9 cellular contexts compared by ENCODE assay signal in the genomic region with DNA sequence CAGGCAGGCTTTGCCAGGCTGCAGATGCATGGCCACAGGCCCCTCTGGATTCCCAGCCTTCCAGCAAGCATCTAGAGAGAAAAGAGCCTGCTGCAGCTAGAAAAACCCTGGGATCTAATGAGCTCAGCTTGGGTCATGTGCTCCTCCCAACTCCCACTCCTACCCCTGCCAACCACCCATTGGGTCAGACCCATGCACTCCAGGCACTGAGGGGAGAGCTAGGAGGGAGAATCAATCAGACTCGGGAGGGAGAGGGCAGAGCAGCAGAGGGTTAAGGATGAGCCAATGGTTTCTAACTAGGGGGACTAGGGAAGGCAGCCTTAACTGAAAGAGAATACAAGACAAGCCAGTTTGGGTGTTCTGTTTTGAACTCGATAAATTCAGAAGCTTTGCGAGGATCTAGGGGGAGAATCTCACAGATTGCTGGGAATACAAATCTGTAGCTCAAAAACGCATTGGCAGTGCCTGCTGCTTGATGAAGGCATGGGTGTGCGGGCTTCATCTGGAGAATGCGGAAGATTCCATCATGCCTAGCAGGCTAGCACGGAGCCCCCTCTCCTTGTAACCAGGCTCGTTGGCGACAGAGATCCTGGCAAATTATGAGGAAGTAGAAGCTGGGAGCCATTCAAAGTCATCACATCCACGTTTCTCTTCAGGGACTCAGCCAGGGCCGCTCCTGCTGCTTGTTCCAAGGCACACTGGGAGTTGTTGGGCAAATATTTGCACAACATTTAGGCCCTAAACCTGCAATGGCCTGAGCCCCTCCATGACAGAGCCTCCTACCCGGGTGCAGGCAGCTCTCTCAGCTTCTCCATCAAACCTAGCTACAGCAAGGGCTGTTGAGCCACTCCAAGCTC. TPM values are rescaled to one million over a fixed set of nuclear protein-coding genes. Genes with fewer than 3 reads are reported as not detected.
DNase-seq lines count a peak whose midpoint lies in the region; ATAC-seq and TF ChIP-seq lines count a peak whose summit lies in the region.
"Had no signal": no experiment of that assay in that cellular context is flagged by ENCODE, and none has a peak within 500 bp of the region (broad histone marks: within the 10 kb centered on the region; RNA-seq: fewer than 3 reads in every experiment).

No MANE protein-coding gene starts in this region.

- H3K27me3 ChIP-seq in right atrium auricular region (no peaks in the 10 kb centered on the region), spleen (replicated peaks in 1 of 7) (no peaks in the 10 kb centered on the region)

- no TSS peak for BruUV-seq in Calu3 (replicated peaks; lab: Mats Ljungman, UMichigan)

- no peak for TF ChIP-seq POLR2A in spleen (IDR thresholded peaks at IDR 0.05)

- H3K36me3 Mint-ChIP-seq in T-cell (peaks cover 3% of the 10 kb centered on the region), Calu3 (ENCODE audit: insufficient read depth, unreplicated experiment) (peaks cover 15% of the 10 kb centered on the region)

- H3K36me3 ChIP-seq in right atrium auricular region (no peaks in the 10 kb centered on the region), spleen (no peaks in the 10 kb centered on the region)

- ATAC-seq in T-cell (replicated peaks in 1 of 4) (no peak), GM19397 (IDR thresholded peaks at IDR 0.05; ENCODE audit: unreplicated experiment) (no peak)

- H3K4me1 ChIP-seq in right atrium auricular region (peaks cover 0 to 26% of the 10 kb centered on the region in 2 donors), spleen (peaks cover 32 to 87% (median 68%) of the 10 kb centered on the region in 6 donors)

- intact Hi-C loops in spleen (cut with DNase I; ENCODE audit: low total_unique reads) (no loop called here), Calu3 (cut with micrococcal nuclease; ENCODE audit: unreplicated experiment) (loop anchor here (2.0 to 5.0 kb wide), 4 partner anchors 48 to 191 kb away; no protein-coding TSS in a partner anchor)

- H3K9me3 ChIP-seq in right atrium auricular region, result no peaks in the 10 kb centered on the region
- H3K9me3 ChIP-seq in spleen, result no peaks in the 10 kb centered on the region

- TF ChIP-seq CTCF in right atrium auricular region (IDR thresholded peaks at IDR 0.05) (no peak), spleen (IDR thresholded peaks at IDR 0.05 in 8 of 11, conservative IDR thresholded peaks at IDR 0.05 in 3 of 11) (no peak), Calu3 (IDR thresholded peaks at IDR 0.05; ENCODE audit: unreplicated experiment) (no peak)

- H3K4me3 Mint-ChIP-seq in T-cell, result peak overlapping the region in 1 of 3 donors; percentile 33
- H3K4me3 Mint-ChIP-seq in Calu3 (ENCODE audit: low read depth, unreplicated experiment), result no peak overlapping the region

- H3K27ac Mint-ChIP-seq in T-cell, result peak overlapping the region; percentile 100
- no peak overlapping the region for H3K27ac Mint-ChIP-seq in Calu3 (ENCODE audit: unreplicated experiment)

- POLR2A ChIA-PET in T-cell (lab: Charles Lee), result no interaction called here

- DNase-seq in NCI-H82 (lab: John Stamatoyannopoulos, UW) (peak; percentile 3), NCI-H82 treated with DMSO at 0.1 percent for 48 hours (lab: John Stamatoyannopoulos, UW; ENCODE audit: unreplicated experiment) (no peak), T-cell (no peak), right atrium auricular region (ENCODE audit: low spot score) (no peak), spleen (peak; percentile 71), Calu3 (no peak)
- no peak for DNase-seq in effector CD8-positive, alpha-beta T cell (lab: John Stamatoyannopoulos, UW)

- CTCF ChIA-PET in T-cell (lab: Charles Lee), result interaction anchor here (0.6 to 2.9 kb wide), 5 partner anchors 28 to 198 kb away, joined by 3 to 29 read pairs (median 4); no protein-coding TSS in a partner anchor
- CTCF ChIA-PET in Calu3 (lab: Charles Lee), result no interaction called here

- H3K27ac ChIP-seq in right atrium auricular region, result peak overlapping the region; percentile 56 to 71
- H3K27ac ChIP-seq in spleen, result peak overlapping the region; percentile 55 to 95 (median 90)
- H3K27ac ChIP-seq: VCaP had no signal

- H3K9me3 Mint-ChIP-seq in T-cell, result no peaks in the 10 kb centered on the region
- no peaks in the 10 kb centered on the region for H3K9me3 Mint-ChIP-seq in Calu3 (ENCODE audit: low read depth, unreplicated experiment)

- H3K27me3 Mint-ChIP-seq in T-cell, result no peaks in the 10 kb centered on the region
- no peaks in the 10 kb centered on the region for H3K27me3 Mint-ChIP-seq in Calu3 (ENCODE audit: unreplicated experiment)

- 78 to 85% (median 82%) methylated on average over 12 of the region's 12 CpGs for WGBS in spleen, 5 donors

- H3K4me1 Mint-ChIP-seq in T-cell (peaks cover 68 to 86% (median 75%) of the 10 kb centered on the region in 3 donors), Calu3 (ENCODE audit: low read depth, unreplicated experiment) (peaks cover 34% of the 10 kb centered on the region)

- no peak overlapping the region for H3K4me3 ChIP-seq in right atrium auricular region
- H3K4me3 ChIP-seq in spleen, result no peak overlapping the region

RNA-seq across cellular contexts. Expression of a gene that starts 56.4 kb away (rescaled TPM):
- total RNA-seq in T-cell (10 to 100 TPM; 16.3 to 24.4 (median 18.3) TPM), right atrium auricular region (1 to 10 TPM; 1.5 to 2.4 TPM), spleen (10 to 100 TPM in 6 of 7 donors, 1 to 10 TPM in 1; 9.2 to 16.8 (median 11.8) TPM), Calu3 (2022) (7.1 and 8.8 TPM in 2 replicates)
- 10 to 100 TPM; 15.9 to 28.8 (median 21.8) TPM for polyA plus RNA-seq in spleen

Comparison
In these comparisons a context has a peak if more than half of its experiments do, and no peak if none do; other contexts are left out.
1. DNase-seq: peak in NCI-H82 (single experiment) and spleen (single experiment); none in NCI-H82 treated with DMSO at 0.1 percent for 48 hours (single experiment), T-cell (0 of 34), right atrium auricular region (single experiment), Calu3 (single experiment) and effector CD8-positive, alpha-beta T cell (single experiment).